Comparison of ENCODE assay signal across 15 cellular contexts in the genomic region with DNA sequence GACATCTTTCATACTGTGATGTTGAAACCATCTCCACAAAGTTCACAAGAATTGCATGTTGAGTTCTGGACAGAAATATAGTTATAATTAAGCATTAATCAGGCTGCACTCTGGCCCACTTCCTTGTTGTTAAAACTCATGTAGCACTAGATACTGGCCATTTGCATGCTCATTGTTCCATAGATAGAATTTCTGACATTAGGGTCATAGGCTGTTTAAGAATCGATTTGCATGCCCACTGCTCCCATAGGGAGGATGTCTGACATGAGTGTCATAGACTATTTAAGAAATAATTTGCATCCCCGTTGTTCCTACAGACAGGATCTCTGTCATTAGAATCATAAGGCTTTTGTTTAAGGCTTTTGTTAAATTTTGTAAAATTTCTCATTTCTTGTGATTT. TPM values are rescaled to one million over a fixed set of nuclear protein-coding genes. Genes with fewer than 3 reads are reported as not detected.
DNase-seq lines count a peak whose midpoint lies in the region; ATAC-seq and TF ChIP-seq lines count a peak whose summit lies in the region.
"Had no signal": no experiment of that assay in that cellular context is flagged by ENCODE, and none has a peak within 500 bp of the region (broad histone marks: within the 10 kb centered on the region; RNA-seq: fewer than 3 reads in every experiment).

No MANE protein-coding gene starts in this region.

- no peak overlapping the region for H3K4me3 ChIP-seq in vagina
- H3K4me3 ChIP-seq in psoas muscle = no peak overlapping the region
- H3K4me3 ChIP-seq: BLaER1, skin epidermis had no signal

- H3K4me1 ChIP-seq in vagina (no peaks in the 10 kb centered on the region), psoas muscle (peaks cover 3% of the 10 kb centered on the region)
- H3K4me1 ChIP-seq: BLaER1 had no signal

- DNase-seq in vagina (ENCODE audit: extremely low spot score in 2 of 2) (no peak), CD14-positive monocyte (ENCODE audit: low spot score) (no peak), psoas muscle (no peak)
- no peak for DNase-seq in stimulated activated CD4-positive, alpha-beta T cell treated with anti-CD3 and anti-CD28 coated beads, Interleukin-15, amount 100 ng/mL, for 24 hours
- DNase-seq: islet precursor cell; naive thymus-derived CD8-positive, alpha-beta T cell; NCI-H2227 treated with DMSO at 0.1 percent for 48 hours; RPMI8226 had no signal

- TF ChIP-seq POLR2A in vagina (IDR thresholded peaks at IDR 0.05) = no peak

- no peaks in the 10 kb centered on the region for H3K4me1 Mint-ChIP-seq in CD14-positive monocyte
- H3K4me1 Mint-ChIP-seq: naive thymus-derived CD8-positive, alpha-beta T cell had no signal

- H3K27ac Mint-ChIP-seq in CD14-positive monocyte = no peak overlapping the region
- H3K27ac Mint-ChIP-seq: naive thymus-derived CD8-positive, alpha-beta T cell had no signal

- 35 to 43% (median 35%) methylated on average over 2 of the region's 2 CpGs for WGBS in psoas muscle, 3 donors

- H3K27me3 Mint-ChIP-seq in CD14-positive monocyte (ENCODE audit: low read depth in 3 of 3) = peaks cover 0 to 4% (median 0%) of the 10 kb centered on the region in 3 donors

- no peaks in the 10 kb centered on the region for H3K36me3 ChIP-seq in vagina
- no peaks in the 10 kb centered on the region for H3K36me3 ChIP-seq in psoas muscle (ENCODE audit: insufficient read depth in 1 of 2, low read depth in 1 of 2)
- H3K36me3 ChIP-seq: BLaER1 had no signal

- no peaks in the 10 kb centered on the region for H3K27me3 ChIP-seq in vagina
- H3K27me3 ChIP-seq in psoas muscle (ENCODE audit: insufficient read depth in 3 of 3, low read length in 2 of 3) = no peaks in the 10 kb centered on the region
- H3K27me3 ChIP-seq: BLaER1 had no signal

- H3K9me3 Mint-ChIP-seq in CD14-positive monocyte = no peaks in the 10 kb centered on the region

- intact Hi-C loops in vagina (cut with DNase I) (no loop called here), CD14-positive monocyte (cut with micrococcal nuclease) (no loop called here), psoas muscle (cut with DNase I) (loop anchor here in 1 of 2 donors (2.0 kb wide), 1 partner anchor 294 kb away; no protein-coding TSS in a partner anchor)

- TF ChIP-seq CTCF in vagina (IDR thresholded peaks at IDR 0.05) (no peak), CD14-positive monocyte (IDR thresholded peaks at IDR 0.05) (no peak), psoas muscle (IDR thresholded peaks at IDR 0.05) (no peak)

- no peaks in the 10 kb centered on the region for H3K9me3 ChIP-seq in vagina
- no peaks in the 10 kb centered on the region for H3K9me3 ChIP-seq in psoas muscle
- H3K9me3 ChIP-seq: BLaER1 had no signal

- no peaks in the 10 kb centered on the region for H3K36me3 Mint-ChIP-seq in CD14-positive monocyte
- H3K36me3 Mint-ChIP-seq: naive thymus-derived CD8-positive, alpha-beta T cell had no signal

- no peak overlapping the region for H3K4me3 Mint-ChIP-seq in CD14-positive monocyte
- H3K4me3 Mint-ChIP-seq: naive thymus-derived CD8-positive, alpha-beta T cell had no signal

- ATAC-seq in GM18868 (IDR thresholded peaks at IDR 0.05; ENCODE audit: unreplicated experiment) (peak; percentile 76), GM21526 (IDR thresholded peaks at IDR 0.05; ENCODE audit: low FRiP score, unreplicated experiment) (peak; percentile 90), HG03025 (IDR thresholded peaks at IDR 0.05; ENCODE audit: low FRiP score, unreplicated experiment) (peak; percentile 90), HG03575 (IDR thresholded peaks at IDR 0.05; ENCODE audit: extremely low read depth, insufficient number of reproducible peaks, low FRiP score, unreplicated experiment) (peak; percentile 68), psoas muscle (no peak)
- ATAC-seq: HCT116; naive thymus-derived CD8-positive, alpha-beta T cell had no signal

- H3K27ac ChIP-seq in vagina (no peak overlapping the region), psoas muscle (no peak overlapping the region)
- H3K27ac ChIP-seq: BLaER1, skin epidermis had no signal

RNA-seq across cellular contexts. Expression of a gene that starts 50.2 kb away (rescaled TPM):
- total RNA-seq in vagina = not detected
- polyA plus RNA-seq in CD14-positive monocyte = not detected
- total RNA-seq in psoas muscle = 1 to 10 TPM; 2.3 to 4.7 (median 3.5) TPM
- polyA plus RNA-seq in psoas muscle = 1 to 10 TPM; 1.3 to 3.7 (median 3.0) TPM
- total RNA-seq: naive thymus-derived CD8-positive, alpha-beta T cell had no signal
- polyA plus RNA-seq: naive thymus-derived CD8-positive, alpha-beta T cell had no signal

RNA-seq across cellular contexts. Expression of a gene that starts 59.5 kb away (rescaled TPM):
- total RNA-seq in vagina = not detected
- polyA plus RNA-seq in CD14-positive monocyte = not detected
- total RNA-seq in psoas muscle = 100 to 1,000 TPM; 300 to 480 (median 372) TPM
- 1,000 to 10,000 TPM in 2 of 3 donors, 10 to 100 TPM in 1; 66.7 to 1,359 (median 1,026) TPM for polyA plus RNA-seq in psoas muscle
- total RNA-seq: naive thymus-derived CD8-positive, alpha-beta T cell had no signal
- polyA plus RNA-seq: naive thymus-derived CD8-positive, alpha-beta T cell had no signal

Comparison
In these comparisons a context has a peak if more than half of its experiments do, and no peak if none do; other contexts are left out.
1. ATAC-seq: peak in GM18868 (single experiment), GM21526 (single experiment), HG03025 (single experiment) and HG03575 (single experiment); none in psoas muscle (0 of 4).
2. RNA of a gene that starts 59.5 kb away (total RNA-seq): 300 to 480 TPM in psoas muscle; not detected in vagina (single experiment); every median in the first group is over 100 times any median in the second.